In the genomic region with DNA sequence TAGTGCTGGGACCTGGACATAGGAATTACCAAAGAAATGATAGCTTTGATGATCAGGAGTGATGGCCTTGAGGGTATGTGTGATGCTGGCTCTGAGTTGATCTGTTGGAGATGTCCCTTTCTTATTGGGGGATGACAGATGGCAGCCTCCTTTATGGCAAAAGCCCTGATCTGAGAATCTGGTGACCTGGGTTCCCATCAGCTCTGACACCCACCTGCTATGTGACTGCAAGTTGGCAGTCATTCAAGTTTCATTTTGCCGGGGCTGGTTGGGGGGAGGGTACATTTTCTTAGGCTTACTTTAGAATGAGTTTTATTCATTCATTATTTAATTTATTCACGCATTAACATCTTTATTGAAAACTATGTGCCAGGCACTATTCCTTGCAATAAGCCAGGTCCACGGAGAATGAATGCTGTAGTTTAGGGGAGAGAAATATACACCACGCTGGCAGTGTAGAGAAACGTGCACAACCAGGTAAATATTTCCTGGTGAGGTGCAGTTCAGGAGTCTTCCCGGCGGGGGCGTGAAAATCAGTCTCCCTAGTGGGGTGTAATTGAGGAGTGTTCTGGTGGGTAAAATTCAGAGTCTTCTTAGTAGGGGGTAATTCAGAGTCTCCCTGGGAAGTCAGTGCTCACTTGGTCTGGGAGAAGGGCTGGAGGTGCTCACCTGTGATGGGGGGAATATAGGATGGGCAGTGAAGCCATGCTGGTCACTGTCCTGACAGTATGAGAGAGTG, we compare ENCODE assay signal across 19 cellular contexts.
A peak's percentile ranks its signal among the peaks of the same experiment; 100 is the strongest.
DNase-seq lines count a peak whose midpoint lies in the region; ATAC-seq lines count a peak whose summit lies in the region.
"Had no signal": no experiment of that assay in that cellular context is flagged by ENCODE, and none has a peak within 500 bp of the region (broad histone marks: within the 10 kb centered on the region; RNA-seq: fewer than 3 reads in every experiment).

No MANE protein-coding gene starts in this region.

- no peaks in the 10 kb centered on the region for H3K4me1 ChIP-seq in aorta (ENCODE audit: control insufficient read depth in 1 of 2, insufficient read depth in 2 of 2, low read length in 2 of 2)
- H3K4me1 ChIP-seq: left lung, parathyroid adenoma had no signal

- H3K9me3 ChIP-seq in aorta (ENCODE audit: control insufficient read depth, low read length) = no peaks in the 10 kb centered on the region
- H3K9me3 ChIP-seq: left lung, thoracic aorta had no signal

- peak; percentile 33 for ATAC-seq in aorta (ENCODE audit: low FRiP score)
- ATAC-seq: activated CD4-positive, alpha-beta T cell treated with anti-CD3 and anti-CD28 coated beads for 36 hours; activated naive CD4-positive, alpha-beta T cell treated with anti-CD3 and anti-CD28 coated beads, Interleukin-2, amount 50 U/mL, for 72 hours; effector memory CD8-positive, alpha-beta T cell; left lung; stimulated activated memory B cell treated with anti-CD40 and anti-IgM and Interleukin-4, amounts not matched to agents 10 μg/mL and 1 μg/mL and 100 μg/mL, for 72 hours had no signal

- H3K4me3 ChIP-seq in aorta (ENCODE audit: low read length in 2 of 2) = no peak overlapping the region
- H3K4me3 ChIP-seq: left lung, thoracic aorta had no signal

- 54% methylated on average over 8 of the region's 8 CpGs for WGBS in aorta, 2 donors

- H3K36me3 ChIP-seq in aorta (ENCODE audit: control insufficient read depth in 1 of 2, insufficient read depth in 2 of 2, low read length in 1 of 2) = no peaks in the 10 kb centered on the region
- H3K36me3 ChIP-seq: left lung, thoracic aorta had no signal

- DNase-seq in NCI-H345 (lab: John Stamatoyannopoulos, UW) (peak; percentile 47), NCI-H345 treated with DMSO at 0.1 percent for 48 hours (lab: John Stamatoyannopoulos, UW; ENCODE audit: unreplicated experiment) (no peak), NCI-H1436 (lab: John Stamatoyannopoulos, UW) (peak; percentile 24), RPMI8226 (peak; percentile 78), aorta (no peak), T1000 (lab: John Stamatoyannopoulos, UW) (no peak)
- no peak for DNase-seq in activated CD4-positive, alpha-beta T cell treated with anti-CD3 and anti-CD28 coated beads for 1 hour
- DNase-seq in activated T-cell treated with anti-CD3 and anti-CD28 coated beads, Interleukin-2, amount 50 U/mL, for 1 hour = no peak
- DNase-seq: activated CD4-positive, alpha-beta T cell treated with anti-CD3 and anti-CD28 coated beads for 36 hours; C1 segment of cervical spinal cord; DND-41; effector memory CD8-positive, alpha-beta T cell; GOT3; left lung; stimulated activated CD4-positive, alpha-beta T cell treated with anti-CD3 and anti-CD28 coated beads, Interleukin-1b, Interleukin-23, amount 100 ng/mL, for 48 hours had no signal

- no peak overlapping the region for H3K27ac ChIP-seq in aorta (ENCODE audit: low read depth in 1 of 2, low read length in 2 of 2)
- H3K27ac ChIP-seq: left lung, parathyroid adenoma, thoracic aorta had no signal

- intact Hi-C loops in aorta (cut with DNase I) = no loop called here

- H3K27me3 ChIP-seq in aorta (ENCODE audit: control insufficient read depth in 1 of 2, insufficient read depth in 2 of 2, low read length in 1 of 2) = peaks cover 0 to 2% of the 10 kb centered on the region in 2 donors
- H3K27me3 ChIP-seq: left lung had no signal

Comparison
In these comparisons a context has a peak if more than half of its experiments do, and no peak if none do; other contexts are left out.
1. DNase-seq: peak in NCI-H345 (single experiment), NCI-H1436 (single experiment) and RPMI8226 (single experiment); none in NCI-H345 treated with DMSO at 0.1 percent for 48 hours (single experiment), aorta (0 of 2), activated CD4-positive, alpha-beta T cell treated with anti-CD3 and anti-CD28 coated beads for 1 hour (single experiment), T1000 (single experiment) and activated T-cell treated with anti-CD3 and anti-CD28 coated beads, Interleukin-2, amount 50 U/mL, for 1 hour (single experiment).